ENCODE assay signal across 1 cellular context in the genomic region with DNA sequence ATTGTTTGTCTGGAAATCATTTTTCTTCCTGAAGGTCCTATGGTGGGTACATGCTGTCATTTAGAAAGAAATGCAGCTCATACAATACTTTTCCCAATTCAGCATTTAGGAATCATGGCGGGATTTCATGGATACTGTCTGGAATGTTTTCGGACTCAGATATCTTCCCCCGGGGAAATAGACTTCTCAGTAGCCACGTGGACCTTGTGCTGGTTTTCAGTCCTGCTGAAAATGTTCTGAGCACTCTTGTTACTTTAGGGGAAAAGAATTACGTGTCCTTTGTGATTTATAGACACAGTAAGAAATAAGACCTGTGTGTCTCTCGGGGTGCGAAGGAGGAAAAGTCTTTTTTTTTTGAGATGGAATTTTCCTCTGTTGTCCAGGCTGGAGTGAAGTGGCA.
TF ChIP-seq lines count a peak whose summit lies in the region.

No MANE protein-coding gene starts in this region.

TF ChIP-seq in HepG2, 621 proteins besides CTCF, POLR2A, EP300 and RAD21:
- TF ChIP-seq ARHGAP35 (CRISPR knock-in tag; IDR thresholded peaks at IDR 0.05; ENCODE audit: borderline replicate concordance) (no peak), ZNF546 (CRISPR knock-in tag; conservative IDR thresholded peaks at IDR 0.05) (no peak), ZNF446 (CRISPR knock-in tag; IDR thresholded peaks at IDR 0.05) (no peak), TEAD2 (CRISPR knock-in tag; IDR thresholded peaks at IDR 0.05) (no peak), ZNF12 (CRISPR knock-in tag; IDR thresholded peaks at IDR 0.05) (no peak), MIER2 (CRISPR knock-in tag; IDR thresholded peaks at IDR 0.05) (no peak), ZNF816 (CRISPR knock-in tag; IDR thresholded peaks at IDR 0.05; ENCODE audit: borderline replicate concordance) (no peak)
- TF ChIP-seq, protein P1, sequence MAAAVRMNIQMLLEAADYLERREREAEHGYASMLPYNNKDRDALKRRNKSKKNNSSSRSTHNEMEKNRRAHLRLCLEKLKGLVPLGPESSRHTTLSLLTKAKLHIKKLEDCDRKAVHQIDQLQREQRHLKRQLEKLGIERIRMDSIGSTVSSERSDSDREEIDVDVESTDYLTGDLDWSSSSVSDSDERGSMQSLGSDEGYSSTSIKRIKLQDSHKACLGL (CRISPR knock-in tag; IDR thresholded peaks at IDR 0.05), result no peak
- TF ChIP-seq, protein P2, sequence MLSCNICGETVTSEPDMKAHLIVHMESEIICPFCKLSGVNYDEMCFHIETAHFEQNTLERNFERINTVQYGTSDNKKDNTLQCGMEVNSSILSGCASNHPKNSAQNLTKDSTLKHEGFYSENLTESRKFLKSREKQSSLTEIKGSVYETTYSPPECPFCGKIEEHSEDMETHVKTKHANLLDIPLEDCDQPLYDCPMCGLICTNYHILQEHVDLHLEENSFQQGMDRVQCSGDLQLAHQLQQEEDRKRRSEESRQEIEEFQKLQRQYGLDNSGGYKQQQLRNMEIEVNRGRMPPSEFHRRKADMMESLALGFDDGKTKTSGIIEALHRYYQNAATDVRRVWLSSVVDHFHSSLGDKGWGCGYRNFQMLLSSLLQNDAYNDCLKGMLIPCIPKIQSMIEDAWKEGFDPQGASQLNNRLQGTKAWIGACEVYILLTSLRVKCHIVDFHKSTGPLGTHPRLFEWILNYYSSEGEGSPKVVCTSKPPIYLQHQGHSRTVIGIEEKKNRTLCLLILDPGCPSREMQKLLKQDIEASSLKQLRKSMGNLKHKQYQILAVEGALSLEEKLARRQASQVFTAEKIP (CRISPR knock-in tag; IDR thresholded peaks at IDR 0.05; ENCODE audit: borderline replicate concordance), result no peak
- TF ChIP-seq, protein P3, sequence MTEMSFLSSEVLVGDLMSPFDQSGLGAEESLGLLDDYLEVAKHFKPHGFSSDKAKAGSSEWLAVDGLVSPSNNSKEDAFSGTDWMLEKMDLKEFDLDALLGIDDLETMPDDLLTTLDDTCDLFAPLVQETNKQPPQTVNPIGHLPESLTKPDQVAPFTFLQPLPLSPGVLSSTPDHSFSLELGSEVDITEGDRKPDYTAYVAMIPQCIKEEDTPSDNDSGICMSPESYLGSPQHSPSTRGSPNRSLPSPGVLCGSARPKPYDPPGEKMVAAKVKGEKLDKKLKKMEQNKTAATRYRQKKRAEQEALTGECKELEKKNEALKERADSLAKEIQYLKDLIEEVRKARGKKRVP (CRISPR knock-in tag; IDR thresholded peaks at IDR 0.05), result no peak
- TF ChIP-seq, protein P4, sequence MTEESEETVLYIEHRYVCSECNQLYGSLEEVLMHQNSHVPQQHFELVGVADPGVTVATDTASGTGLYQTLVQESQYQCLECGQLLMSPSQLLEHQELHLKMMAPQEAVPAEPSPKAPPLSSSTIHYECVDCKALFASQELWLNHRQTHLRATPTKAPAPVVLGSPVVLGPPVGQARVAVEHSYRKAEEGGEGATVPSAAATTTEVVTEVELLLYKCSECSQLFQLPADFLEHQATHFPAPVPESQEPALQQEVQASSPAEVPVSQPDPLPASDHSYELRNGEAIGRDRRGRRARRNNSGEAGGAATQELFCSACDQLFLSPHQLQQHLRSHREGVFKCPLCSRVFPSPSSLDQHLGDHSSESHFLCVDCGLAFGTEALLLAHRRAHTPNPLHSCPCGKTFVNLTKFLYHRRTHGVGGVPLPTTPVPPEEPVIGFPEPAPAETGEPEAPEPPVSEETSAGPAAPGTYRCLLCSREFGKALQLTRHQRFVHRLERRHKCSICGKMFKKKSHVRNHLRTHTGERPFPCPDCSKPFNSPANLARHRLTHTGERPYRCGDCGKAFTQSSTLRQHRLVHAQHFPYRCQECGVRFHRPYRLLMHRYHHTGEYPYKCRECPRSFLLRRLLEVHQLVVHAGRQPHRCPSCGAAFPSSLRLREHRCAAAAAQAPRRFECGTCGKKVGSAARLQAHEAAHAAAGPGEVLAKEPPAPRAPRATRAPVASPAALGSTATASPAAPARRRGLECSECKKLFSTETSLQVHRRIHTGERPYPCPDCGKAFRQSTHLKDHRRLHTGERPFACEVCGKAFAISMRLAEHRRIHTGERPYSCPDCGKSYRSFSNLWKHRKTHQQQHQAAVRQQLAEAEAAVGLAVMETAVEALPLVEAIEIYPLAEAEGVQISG (CRISPR knock-in tag; IDR thresholded peaks at IDR 0.05), result no peak
- TF ChIP-seq, protein P5, sequence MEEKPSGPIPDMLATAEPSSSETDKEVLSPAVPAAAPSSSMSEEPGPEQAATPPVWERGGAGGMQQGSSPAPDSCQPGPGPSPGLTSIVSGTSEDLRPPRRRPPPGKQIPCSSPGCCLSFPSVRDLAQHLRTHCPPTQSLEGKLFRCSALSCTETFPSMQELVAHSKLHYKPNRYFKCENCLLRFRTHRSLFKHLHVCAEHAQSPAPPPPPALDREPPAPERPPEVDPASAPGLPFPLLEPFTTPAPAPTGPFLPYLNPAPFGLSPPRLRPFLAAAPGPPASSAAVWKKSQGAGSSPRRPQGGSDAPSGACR (CRISPR knock-in tag; IDR thresholded peaks at IDR 0.05), result no peak
- TF ChIP-seq, protein P6, sequence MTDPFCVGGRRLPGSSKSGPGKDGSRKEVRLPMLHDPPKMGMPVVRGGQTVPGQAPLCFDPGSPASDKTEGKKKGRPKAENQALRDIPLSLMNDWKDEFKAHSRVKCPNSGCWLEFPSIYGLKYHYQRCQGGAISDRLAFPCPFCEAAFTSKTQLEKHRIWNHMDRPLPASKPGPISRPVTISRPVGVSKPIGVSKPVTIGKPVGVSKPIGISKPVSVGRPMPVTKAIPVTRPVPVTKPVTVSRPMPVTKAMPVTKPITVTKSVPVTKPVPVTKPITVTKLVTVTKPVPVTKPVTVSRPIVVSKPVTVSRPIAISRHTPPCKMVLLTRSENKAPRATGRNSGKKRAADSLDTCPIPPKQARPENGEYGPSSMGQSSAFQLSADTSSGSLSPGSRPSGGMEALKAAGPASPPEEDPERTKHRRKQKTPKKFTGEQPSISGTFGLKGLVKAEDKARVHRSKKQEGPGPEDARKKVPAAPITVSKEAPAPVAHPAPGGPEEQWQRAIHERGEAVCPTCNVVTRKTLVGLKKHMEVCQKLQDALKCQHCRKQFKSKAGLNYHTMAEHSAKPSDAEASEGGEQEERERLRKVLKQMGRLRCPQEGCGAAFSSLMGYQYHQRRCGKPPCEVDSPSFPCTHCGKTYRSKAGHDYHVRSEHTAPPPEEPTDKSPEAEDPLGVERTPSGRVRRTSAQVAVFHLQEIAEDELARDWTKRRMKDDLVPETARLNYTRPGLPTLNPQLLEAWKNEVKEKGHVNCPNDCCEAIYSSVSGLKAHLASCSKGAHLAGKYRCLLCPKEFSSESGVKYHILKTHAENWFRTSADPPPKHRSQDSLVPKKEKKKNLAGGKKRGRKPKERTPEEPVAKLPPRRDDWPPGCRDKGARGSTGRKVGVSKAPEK (CRISPR knock-in tag; IDR thresholded peaks at IDR 0.05; ENCODE audit: borderline replicate concordance), result no peak
- TF ChIP-seq, protein P7, sequence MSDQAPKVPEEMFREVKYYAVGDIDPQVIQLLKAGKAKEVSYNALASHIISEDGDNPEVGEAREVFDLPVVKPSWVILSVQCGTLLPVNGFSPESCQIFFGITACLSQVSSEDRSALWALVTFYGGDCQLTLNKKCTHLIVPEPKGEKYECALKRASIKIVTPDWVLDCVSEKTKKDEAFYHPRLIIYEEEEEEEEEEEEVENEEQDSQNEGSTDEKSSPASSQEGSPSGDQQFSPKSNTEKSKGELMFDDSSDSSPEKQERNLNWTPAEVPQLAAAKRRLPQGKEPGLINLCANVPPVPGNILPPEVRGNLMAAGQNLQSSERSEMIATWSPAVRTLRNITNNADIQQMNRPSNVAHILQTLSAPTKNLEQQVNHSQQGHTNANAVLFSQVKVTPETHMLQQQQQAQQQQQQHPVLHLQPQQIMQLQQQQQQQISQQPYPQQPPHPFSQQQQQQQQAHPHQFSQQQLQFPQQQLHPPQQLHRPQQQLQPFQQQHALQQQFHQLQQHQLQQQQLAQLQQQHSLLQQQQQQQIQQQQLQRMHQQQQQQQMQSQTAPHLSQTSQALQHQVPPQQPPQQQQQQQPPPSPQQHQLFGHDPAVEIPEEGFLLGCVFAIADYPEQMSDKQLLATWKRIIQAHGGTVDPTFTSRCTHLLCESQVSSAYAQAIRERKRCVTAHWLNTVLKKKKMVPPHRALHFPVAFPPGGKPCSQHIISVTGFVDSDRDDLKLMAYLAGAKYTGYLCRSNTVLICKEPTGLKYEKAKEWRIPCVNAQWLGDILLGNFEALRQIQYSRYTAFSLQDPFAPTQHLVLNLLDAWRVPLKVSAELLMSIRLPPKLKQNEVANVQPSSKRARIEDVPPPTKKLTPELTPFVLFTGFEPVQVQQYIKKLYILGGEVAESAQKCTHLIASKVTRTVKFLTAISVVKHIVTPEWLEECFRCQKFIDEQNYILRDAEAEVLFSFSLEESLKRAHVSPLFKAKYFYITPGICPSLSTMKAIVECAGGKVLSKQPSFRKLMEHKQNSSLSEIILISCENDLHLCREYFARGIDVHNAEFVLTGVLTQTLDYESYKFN (CRISPR knock-in tag; conservative IDR thresholded peaks at IDR 0.05), result no peak
- TF ChIP-seq, protein P8, sequence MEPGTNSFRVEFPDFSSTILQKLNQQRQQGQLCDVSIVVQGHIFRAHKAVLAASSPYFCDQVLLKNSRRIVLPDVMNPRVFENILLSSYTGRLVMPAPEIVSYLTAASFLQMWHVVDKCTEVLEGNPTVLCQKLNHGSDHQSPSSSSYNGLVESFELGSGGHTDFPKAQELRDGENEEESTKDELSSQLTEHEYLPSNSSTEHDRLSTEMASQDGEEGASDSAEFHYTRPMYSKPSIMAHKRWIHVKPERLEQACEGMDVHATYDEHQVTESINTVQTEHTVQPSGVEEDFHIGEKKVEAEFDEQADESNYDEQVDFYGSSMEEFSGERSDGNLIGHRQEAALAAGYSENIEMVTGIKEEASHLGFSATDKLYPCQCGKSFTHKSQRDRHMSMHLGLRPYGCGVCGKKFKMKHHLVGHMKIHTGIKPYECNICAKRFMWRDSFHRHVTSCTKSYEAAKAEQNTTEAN (CRISPR knock-in tag; conservative IDR thresholded peaks at IDR 0.05), result no peak
